Comparison of ENCODE assay signal across 1 cellular context in the genomic region with DNA sequence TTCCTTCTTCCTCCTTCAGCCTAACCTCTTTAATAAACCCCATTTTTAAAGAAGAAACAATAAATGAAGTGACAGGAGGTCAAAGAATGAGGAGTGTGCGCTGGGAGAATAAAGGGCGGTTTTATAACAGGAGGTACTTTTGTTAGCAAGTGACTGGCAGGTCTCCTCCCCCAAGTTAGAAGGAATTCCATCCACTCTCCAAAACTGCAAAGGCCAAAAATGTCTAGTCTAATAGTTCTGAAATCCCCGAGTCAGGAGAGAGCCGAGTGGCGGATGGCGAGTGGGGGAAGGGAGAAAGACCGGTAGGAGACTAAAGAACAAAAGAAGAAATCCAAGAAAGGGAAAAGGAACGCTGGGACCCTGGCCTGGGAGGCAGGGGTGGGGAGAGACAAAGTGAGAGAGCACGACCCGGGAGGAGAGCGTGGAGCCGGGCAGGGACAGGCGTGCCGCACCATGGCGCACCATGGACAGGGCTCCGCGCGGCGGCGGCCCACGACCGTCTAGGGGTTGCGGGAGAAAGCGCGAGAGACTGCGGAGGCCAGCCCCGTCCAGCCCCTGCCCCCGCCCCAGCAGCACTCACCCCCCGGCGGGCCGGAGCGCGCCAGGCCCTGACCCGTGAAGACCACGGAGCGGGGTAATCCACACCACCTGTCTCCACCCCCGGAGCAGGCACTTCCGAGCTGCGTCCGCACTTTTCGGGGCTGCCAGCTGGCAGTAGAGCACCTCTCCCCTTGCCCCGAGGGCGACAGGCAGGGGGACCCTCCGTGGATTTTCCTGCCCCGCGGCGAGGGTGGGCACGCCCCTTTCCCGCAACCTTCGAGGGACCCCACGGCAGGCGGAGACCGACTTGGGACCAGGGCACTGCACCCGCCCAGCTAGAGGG.
TF ChIP-seq lines count a peak whose summit lies in the region.

No MANE protein-coding gene starts in this region.

TF ChIP-seq in HepG2, 621 proteins besides CTCF, POLR2A, EP300 and RAD21 (continued from another document and continues in another):
- TF ChIP-seq, protein P1, sequence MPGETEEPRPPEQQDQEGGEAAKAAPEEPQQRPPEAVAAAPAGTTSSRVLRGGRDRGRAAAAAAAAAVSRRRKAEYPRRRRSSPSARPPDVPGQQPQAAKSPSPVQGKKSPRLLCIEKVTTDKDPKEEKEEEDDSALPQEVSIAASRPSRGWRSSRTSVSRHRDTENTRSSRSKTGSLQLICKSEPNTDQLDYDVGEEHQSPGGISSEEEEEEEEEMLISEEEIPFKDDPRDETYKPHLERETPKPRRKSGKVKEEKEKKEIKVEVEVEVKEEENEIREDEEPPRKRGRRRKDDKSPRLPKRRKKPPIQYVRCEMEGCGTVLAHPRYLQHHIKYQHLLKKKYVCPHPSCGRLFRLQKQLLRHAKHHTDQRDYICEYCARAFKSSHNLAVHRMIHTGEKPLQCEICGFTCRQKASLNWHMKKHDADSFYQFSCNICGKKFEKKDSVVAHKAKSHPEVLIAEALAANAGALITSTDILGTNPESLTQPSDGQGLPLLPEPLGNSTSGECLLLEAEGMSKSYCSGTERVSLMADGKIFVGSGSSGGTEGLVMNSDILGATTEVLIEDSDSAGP (CRISPR knock-in tag; IDR thresholded peaks at IDR 0.05; ENCODE audit: borderline replicate concordance), result no peak; the same call in 1 of the 2 replicates
- TF ChIP-seq, protein P2, sequence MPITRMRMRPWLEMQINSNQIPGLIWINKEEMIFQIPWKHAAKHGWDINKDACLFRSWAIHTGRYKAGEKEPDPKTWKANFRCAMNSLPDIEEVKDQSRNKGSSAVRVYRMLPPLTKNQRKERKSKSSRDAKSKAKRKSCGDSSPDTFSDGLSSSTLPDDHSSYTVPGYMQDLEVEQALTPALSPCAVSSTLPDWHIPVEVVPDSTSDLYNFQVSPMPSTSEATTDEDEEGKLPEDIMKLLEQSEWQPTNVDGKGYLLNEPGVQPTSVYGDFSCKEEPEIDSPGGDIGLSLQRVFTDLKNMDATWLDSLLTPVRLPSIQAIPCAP (CRISPR knock-in tag; IDR thresholded peaks at IDR 0.05; ENCODE audit: low read depth), result no peak
- TF ChIP-seq ZNF251 (CRISPR knock-in tag; IDR thresholded peaks at IDR 0.05) (no peak), GPN1 (CRISPR knock-in tag; IDR thresholded peaks at IDR 0.05; ENCODE audit: borderline replicate concordance) (no peak), ZBTB7A (CRISPR knock-in tag; IDR thresholded peaks at IDR 0.05) (no peak), TEAD3 (CRISPR knock-in tag; optimal IDR thresholded peaks at IDR 0.05; ENCODE audit: borderline replicate concordance) (no peak), SALL1 (CRISPR knock-in tag; IDR thresholded peaks at IDR 0.05) (peak; percentile 61; the same call in 1 of the 2 replicates), ZBTB20 (CRISPR knock-in tag; IDR thresholded peaks at IDR 0.05; ENCODE audit: borderline replicate concordance, low read depth) (no peak), ZNF451 (CRISPR knock-in tag; IDR thresholded peaks at IDR 0.05) (no peak), REXO4 (CRISPR knock-in tag; IDR thresholded peaks at IDR 0.05; ENCODE audit: borderline replicate concordance) (no peak), ZSCAN9 (CRISPR knock-in tag; IDR thresholded peaks at IDR 0.05; ENCODE audit: borderline replicate concordance) (no peak), KAT7 (CRISPR knock-in tag; IDR thresholded peaks at IDR 0.05; ENCODE audit: borderline replicate concordance) (0 out of 2 replicates have a peak, but pooled peaks have one; percentile 50), RORA (CRISPR knock-in tag; IDR thresholded peaks at IDR 0.05) (no peak), NFE2L2 (IDR thresholded peaks at IDR 0.05; ENCODE audit: low read length) (no peak), U2AF1 (optimal IDR thresholded peaks at IDR 0.05; ENCODE audit: low read depth, low read length) (no peak), SIX4 (CRISPR knock-in tag; IDR thresholded peaks at IDR 0.05) (no peak), HOXD1 (CRISPR knock-in tag; IDR thresholded peaks at IDR 0.05) (no peak), THAP11 (CRISPR knock-in tag; IDR thresholded peaks at IDR 0.05) (no peak), ATM (IDR thresholded peaks at IDR 0.05; ENCODE audit: borderline replicate concordance) (no peak), MTF1 (CRISPR knock-in tag; IDR thresholded peaks at IDR 0.05) (no peak), SRY (CRISPR knock-in tag; IDR thresholded peaks at IDR 0.05) (no peak), SAFB2 (CRISPR knock-in tag; IDR thresholded peaks at IDR 0.05; ENCODE audit: borderline replicate concordance, low read depth) (no peak), ZNF382 (CRISPR knock-in tag; IDR thresholded peaks at IDR 0.05; ENCODE audit: borderline replicate concordance) (no peak), ZNF878 (CRISPR knock-in tag; IDR thresholded peaks at IDR 0.05) (no peak), ZZZ3 (CRISPR knock-in tag; IDR thresholded peaks at IDR 0.05; ENCODE audit: borderline replicate concordance) (0 out of 2 replicates have a peak, but pooled peaks have one; percentile 63), ZNF546 (CRISPR knock-in tag; conservative IDR thresholded peaks at IDR 0.05) (no peak), ZNF781 (CRISPR knock-in tag; IDR thresholded peaks at IDR 0.05; ENCODE audit: borderline replicate concordance, not compliant biosample characterization) (no peak), WIZ (CRISPR knock-in tag; IDR thresholded peaks at IDR 0.05) (no peak), ZMAT3 (CRISPR knock-in tag; conservative IDR thresholded peaks at IDR 0.05) (no peak), ZNF816 (CRISPR knock-in tag; IDR thresholded peaks at IDR 0.05; ENCODE audit: borderline replicate concordance) (0 out of 2 replicates have a peak, but pooled peaks have one; percentile 47), AKAP8 (CRISPR knock-in tag; IDR thresholded peaks at IDR 0.05) (peak; percentile 25; the same call in 1 of the 2 replicates), SOX13 (IDR thresholded peaks at IDR 0.05) (no peak), SOX13 (CRISPR knock-in tag; conservative IDR thresholded peaks at IDR 0.05 in 1 of 2, IDR thresholded peaks at IDR 0.05 in 1 of 2) (peak in 1 of 2 experiments; percentile 57; a peak in 1 of 4 replicates), KDM4B (CRISPR knock-in tag; IDR thresholded peaks at IDR 0.05) (no peak), MEIS2 (CRISPR knock-in tag; IDR thresholded peaks at IDR 0.05) (peak; percentile 71; the same call in 1 of the 2 replicates), ZFP37 (CRISPR knock-in tag; IDR thresholded peaks at IDR 0.05; ENCODE audit: borderline replicate concordance) (no peak), TBX3 (IDR thresholded peaks at IDR 0.05; ENCODE audit: borderline replicate concordance) (no peak), ZFP41 (CRISPR knock-in tag; IDR thresholded peaks at IDR 0.05; ENCODE audit: borderline replicate concordance) (no peak), GABPB1 (CRISPR knock-in tag; IDR thresholded peaks at IDR 0.05) (0 out of 2 replicates have a peak, but pooled peaks have one; percentile 40)
- TF ChIP-seq, protein P3, sequence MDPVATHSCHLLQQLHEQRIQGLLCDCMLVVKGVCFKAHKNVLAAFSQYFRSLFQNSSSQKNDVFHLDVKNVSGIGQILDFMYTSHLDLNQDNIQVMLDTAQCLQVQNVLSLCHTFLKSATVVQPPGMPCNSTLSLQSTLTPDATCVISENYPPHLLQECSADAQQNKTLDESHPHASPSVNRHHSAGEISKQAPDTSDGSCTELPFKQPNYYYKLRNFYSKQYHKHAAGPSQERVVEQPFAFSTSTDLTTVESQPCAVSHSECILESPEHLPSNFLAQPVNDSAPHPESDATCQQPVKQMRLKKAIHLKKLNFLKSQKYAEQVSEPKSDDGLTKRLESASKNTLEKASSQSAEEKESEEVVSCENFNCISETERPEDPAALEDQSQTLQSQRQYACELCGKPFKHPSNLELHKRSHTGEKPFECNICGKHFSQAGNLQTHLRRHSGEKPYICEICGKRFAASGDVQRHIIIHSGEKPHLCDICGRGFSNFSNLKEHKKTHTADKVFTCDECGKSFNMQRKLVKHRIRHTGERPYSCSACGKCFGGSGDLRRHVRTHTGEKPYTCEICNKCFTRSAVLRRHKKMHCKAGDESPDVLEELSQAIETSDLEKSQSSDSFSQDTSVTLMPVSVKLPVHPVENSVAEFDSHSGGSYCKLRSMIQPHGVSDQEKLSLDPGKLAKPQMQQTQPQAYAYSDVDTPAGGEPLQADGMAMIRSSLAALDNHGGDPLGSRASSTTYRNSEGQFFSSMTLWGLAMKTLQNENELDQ (CRISPR knock-in tag; IDR thresholded peaks at IDR 0.05; ENCODE audit: borderline replicate concordance), result no peak
- TF ChIP-seq, protein P4, sequence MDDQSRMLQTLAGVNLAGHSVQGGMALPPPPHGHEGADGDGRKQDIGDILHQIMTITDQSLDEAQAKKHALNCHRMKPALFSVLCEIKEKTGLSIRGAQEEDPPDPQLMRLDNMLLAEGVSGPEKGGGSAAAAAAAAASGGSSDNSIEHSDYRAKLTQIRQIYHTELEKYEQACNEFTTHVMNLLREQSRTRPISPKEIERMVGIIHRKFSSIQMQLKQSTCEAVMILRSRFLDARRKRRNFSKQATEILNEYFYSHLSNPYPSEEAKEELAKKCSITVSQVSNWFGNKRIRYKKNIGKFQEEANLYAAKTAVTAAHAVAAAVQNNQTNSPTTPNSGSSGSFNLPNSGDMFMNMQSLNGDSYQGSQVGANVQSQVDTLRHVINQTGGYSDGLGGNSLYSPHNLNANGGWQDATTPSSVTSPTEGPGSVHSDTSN (CRISPR knock-in tag; IDR thresholded peaks at IDR 0.05; ENCODE audit: borderline replicate concordance), result no peak
- TF ChIP-seq, protein P5, sequence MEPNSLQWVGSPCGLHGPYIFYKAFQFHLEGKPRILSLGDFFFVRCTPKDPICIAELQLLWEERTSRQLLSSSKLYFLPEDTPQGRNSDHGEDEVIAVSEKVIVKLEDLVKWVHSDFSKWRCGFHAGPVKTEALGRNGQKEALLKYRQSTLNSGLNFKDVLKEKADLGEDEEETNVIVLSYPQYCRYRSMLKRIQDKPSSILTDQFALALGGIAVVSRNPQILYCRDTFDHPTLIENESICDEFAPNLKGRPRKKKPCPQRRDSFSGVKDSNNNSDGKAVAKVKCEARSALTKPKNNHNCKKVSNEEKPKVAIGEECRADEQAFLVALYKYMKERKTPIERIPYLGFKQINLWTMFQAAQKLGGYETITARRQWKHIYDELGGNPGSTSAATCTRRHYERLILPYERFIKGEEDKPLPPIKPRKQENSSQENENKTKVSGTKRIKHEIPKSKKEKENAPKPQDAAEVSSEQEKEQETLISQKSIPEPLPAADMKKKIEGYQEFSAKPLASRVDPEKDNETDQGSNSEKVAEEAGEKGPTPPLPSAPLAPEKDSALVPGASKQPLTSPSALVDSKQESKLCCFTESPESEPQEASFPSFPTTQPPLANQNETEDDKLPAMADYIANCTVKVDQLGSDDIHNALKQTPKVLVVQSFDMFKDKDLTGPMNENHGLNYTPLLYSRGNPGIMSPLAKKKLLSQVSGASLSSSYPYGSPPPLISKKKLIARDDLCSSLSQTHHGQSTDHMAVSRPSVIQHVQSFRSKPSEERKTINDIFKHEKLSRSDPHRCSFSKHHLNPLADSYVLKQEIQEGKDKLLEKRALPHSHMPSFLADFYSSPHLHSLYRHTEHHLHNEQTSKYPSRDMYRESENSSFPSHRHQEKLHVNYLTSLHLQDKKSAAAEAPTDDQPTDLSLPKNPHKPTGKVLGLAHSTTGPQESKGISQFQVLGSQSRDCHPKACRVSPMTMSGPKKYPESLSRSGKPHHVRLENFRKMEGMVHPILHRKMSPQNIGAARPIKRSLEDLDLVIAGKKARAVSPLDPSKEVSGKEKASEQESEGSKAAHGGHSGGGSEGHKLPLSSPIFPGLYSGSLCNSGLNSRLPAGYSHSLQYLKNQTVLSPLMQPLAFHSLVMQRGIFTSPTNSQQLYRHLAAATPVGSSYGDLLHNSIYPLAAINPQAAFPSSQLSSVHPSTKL (CRISPR knock-in tag; IDR thresholded peaks at IDR 0.05), result peak; percentile 25; the same call in 1 of the 2 replicates
- TF ChIP-seq, protein P6, sequence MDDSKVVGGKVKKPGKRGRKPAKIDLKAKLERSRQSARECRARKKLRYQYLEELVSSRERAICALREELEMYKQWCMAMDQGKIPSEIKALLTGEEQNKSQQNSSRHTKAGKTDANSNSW (CRISPR knock-in tag; IDR thresholded peaks at IDR 0.05; ENCODE audit: borderline replicate concordance), result no peak
- TF ChIP-seq, protein P7, sequence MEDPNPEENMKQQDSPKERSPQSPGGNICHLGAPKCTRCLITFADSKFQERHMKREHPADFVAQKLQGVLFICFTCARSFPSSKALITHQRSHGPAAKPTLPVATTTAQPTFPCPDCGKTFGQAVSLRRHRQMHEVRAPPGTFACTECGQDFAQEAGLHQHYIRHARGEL (CRISPR knock-in tag; IDR thresholded peaks at IDR 0.05), result no peak
- TF ChIP-seq, protein P8, sequence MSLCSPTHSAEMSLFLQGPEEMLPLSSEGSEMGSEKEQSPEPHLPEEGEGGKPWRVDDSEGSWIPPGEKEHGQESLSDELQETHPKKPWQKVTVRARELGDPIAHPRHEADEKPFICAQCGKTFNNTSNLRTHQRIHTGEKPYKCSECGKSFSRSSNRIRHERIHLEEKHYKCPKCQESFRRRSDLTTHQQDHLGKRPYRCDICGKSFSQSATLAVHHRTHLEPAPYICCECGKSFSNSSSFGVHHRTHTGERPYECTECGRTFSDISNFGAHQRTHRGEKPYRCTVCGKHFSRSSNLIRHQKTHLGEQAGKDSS (CRISPR knock-in tag; IDR thresholded peaks at IDR 0.05; ENCODE audit: borderline replicate concordance, low read depth), result no peak
- TF ChIP-seq, protein P9, sequence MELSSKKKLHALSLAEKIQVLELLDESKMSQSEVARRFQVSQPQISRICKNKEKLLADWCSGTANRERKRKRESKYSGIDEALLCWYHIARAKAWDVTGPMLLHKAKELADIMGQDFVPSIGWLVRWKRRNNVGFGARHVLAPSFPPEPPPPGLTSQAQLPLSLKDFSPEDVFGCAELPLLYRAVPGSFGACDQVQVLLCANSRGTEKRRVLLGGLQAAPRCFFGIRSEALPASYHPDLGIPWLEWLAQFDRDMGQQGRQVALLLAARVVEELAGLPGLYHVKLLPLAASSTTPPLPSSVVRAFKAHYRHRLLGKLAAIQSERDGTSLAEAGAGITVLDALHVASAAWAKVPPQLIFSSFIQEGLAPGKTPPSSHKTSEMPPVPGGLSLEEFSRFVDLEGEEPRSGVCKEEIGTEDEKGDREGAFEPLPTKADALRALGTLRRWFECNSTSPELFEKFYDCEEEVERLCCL (CRISPR knock-in tag; IDR thresholded peaks at IDR 0.05; ENCODE audit: borderline replicate concordance), result no peak
- TF ChIP-seq, protein P10, sequence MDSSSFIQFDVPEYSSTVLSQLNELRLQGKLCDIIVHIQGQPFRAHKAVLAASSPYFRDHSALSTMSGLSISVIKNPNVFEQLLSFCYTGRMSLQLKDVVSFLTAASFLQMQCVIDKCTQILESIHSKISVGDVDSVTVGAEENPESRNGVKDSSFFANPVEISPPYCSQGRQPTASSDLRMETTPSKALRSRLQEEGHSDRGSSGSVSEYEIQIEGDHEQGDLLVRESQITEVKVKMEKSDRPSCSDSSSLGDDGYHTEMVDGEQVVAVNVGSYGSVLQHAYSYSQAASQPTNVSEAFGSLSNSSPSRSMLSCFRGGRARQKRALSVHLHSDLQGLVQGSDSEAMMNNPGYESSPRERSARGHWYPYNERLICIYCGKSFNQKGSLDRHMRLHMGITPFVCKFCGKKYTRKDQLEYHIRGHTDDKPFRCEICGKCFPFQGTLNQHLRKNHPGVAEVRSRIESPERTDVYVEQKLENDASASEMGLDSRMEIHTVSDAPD (CRISPR knock-in tag; IDR thresholded peaks at IDR 0.05), result no peak
- TF ChIP-seq, protein P11, sequence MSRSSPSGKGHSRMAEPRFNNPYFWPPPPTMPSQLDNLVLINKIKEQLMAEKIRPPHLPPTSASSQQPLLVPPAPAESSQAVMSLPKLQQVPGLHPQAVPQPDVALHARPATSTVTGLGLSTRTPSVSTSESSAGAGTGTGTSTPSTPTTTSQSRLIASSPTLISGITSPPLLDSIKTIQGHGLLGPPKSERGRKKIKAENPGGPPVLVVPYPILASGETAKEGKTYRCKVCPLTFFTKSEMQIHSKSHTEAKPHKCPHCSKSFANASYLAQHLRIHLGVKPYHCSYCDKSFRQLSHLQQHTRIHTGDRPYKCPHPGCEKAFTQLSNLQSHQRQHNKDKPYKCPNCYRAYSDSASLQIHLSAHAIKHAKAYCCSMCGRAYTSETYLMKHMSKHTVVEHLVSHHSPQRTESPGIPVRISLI (CRISPR knock-in tag; IDR thresholded peaks at IDR 0.05; ENCODE audit: borderline replicate concordance), result no peak
